10 cellular contexts compared by ENCODE assay signal in the genomic region with DNA sequence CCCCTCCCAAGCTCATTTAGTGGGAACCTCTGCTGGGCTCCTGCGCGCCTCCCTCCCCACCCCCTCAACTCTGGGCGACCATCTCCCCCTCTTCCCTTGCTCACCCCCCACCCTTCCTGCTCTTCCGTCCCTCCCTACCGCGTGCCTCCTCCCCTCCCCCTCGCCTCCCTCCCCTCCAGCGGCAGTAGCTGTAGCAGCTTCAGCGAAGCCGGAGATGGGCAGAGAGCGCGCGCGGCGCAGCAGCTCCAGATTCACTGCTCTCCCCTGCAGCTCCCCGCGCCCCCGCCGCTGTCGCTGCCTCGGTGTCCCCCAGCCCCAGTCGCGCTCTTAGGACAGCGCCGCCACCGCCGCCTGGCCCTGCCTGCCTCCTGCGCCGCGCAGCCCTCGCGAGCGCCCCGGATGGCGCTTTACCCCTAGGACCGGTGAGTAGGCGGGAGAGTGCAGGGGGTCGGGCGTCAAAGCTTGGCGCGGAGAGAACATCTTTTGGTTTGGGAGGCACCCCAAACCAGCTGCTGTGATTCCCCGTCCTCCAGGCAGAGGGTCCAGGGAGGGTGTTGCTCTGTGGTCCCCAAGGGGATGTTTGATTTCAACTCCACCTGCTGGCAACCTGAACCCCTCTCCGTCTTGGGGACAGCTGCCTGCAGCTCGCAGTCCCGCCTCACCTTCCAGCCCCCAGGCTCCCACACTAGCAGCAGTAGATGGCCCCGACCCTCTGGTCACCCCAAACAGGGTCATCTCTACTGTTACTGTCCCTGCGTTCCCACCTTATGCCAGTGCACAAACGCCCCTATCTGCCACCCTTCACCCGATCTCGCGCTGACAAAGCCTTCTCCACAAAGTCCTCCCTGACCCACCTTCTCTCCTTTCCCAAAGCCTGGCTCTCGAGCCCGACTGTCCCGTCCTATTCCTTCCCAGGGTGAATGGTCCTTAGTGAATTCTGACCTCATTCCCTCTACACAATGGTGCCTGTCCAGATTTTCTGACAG. TPM values are rescaled to one million over a fixed set of nuclear protein-coding genes. Genes with fewer than 3 reads are reported as not detected.
A peak's percentile ranks its signal among the peaks of the same experiment; 100 is the strongest.
DNase-seq lines count a peak whose midpoint lies in the region; TF ChIP-seq lines count a peak whose summit lies in the region.
"Had no signal": no experiment of that assay in that cellular context is flagged by ENCODE, and none has a peak within 500 bp of the region (broad histone marks: within the 10 kb centered on the region; RNA-seq: fewer than 3 reads in every experiment).

A gene (plus strand): TSS at position 184 of the 986 bp plus-strand sequence. CDS start 187,182 bp downstream, outside the sequence.

- H3F3A ChIP-seq in PC-9 (ENCODE audit: insufficient read depth, low read depth) (no peaks in the 10 kb centered on the region), smooth muscle cell (ENCODE audit: low read depth) (no peaks in the 10 kb centered on the region)

- CTCF ChIA-PET in PC-9 (lab: Charles Lee) = interaction anchor here (0.5 to 0.9 kb wide), 3 partner anchors 63 to 332 kb away, joined by 3 to 9 read pairs (median 5); no protein-coding TSS in a partner anchor

- H3K9me3 ChIP-seq in MG63 (no peaks in the 10 kb centered on the region), PC-9 (ENCODE audit: insufficient read depth, low read depth) (no peaks in the 10 kb centered on the region), smooth muscle cell (replicated peaks; ENCODE audit: low read depth) (no peaks in the 10 kb centered on the region)

- H4K20me1 ChIP-seq in PC-9 (ENCODE audit: insufficient read depth) = no peaks in the 10 kb centered on the region
- no peaks in the 10 kb centered on the region for H4K20me1 ChIP-seq in smooth muscle cell (ENCODE audit: low read depth)

- POLR2A ChIA-PET in PC-9 (lab: Charles Lee; ENCODE audit: unreplicated experiment) = interaction anchor here (0.6 kb wide), 3 partner anchors 136 to 603 kb away, joined by 4 to 8 read pairs (median 5); no protein-coding TSS in a partner anchor

- H3K27ac ChIP-seq in PC-9 (peak within 1 kb of the TSS; percentile 31), smooth muscle cell (ENCODE audit: low read depth) (no peak within 1 kb of the TSS)

- H3K4me2 ChIP-seq in PC-9 (peak within 1 kb of the TSS; percentile 95), smooth muscle cell (peak within 1 kb of the TSS; percentile 85)

- no peaks in the 10 kb centered on the region for H3K27me3 ChIP-seq in MG63
- no peaks in the 10 kb centered on the region for H3K27me3 ChIP-seq in PC-9 (ENCODE audit: insufficient read depth, low read depth)
- H3K27me3 ChIP-seq in smooth muscle cell (ENCODE audit: low read depth) = peaks cover 48% of the 10 kb centered on the region

- H3K9me2 ChIP-seq in PC-9 (ENCODE audit: insufficient read depth) = no peaks in the 10 kb centered on the region

- peak; percentile 23 for DNase-seq in MG63
- peak; percentile 52 to 64 for DNase-seq in PC-9
- DNase-seq in smooth muscle cell (lab: John Stamatoyannopoulos, UW; ENCODE audit: unreplicated experiment) = no peak
- no peak for DNase-seq in RPMI8226
- no peak for DNase-seq in foreskin melanocyte
- no peak for DNase-seq in inferior parietal cortex (ENCODE audit: extremely low spot score)
- DNase-seq in activated CD8-positive, alpha-beta memory T cell treated with anti-CD3 and anti-CD28 coated beads for 24 hours = no peak
- DNase-seq: activated effector memory CD4-positive, alpha-beta T cell treated with Interleukin-2 at 50 U/mL for 16 hours had no signal

- H3K36me3 ChIP-seq in MG63 = no peaks in the 10 kb centered on the region
- no peaks in the 10 kb centered on the region for H3K36me3 ChIP-seq in PC-9 (ENCODE audit: low read depth)
- no peaks in the 10 kb centered on the region for H3K36me3 ChIP-seq in smooth muscle cell (ENCODE audit: low read depth)

- TF ChIP-seq CTCF in PC-9 (conservative IDR thresholded peaks at IDR 0.05) = peak; percentile 48; the same call in 1 of the 2 replicates
- no peak for TF ChIP-seq CTCF in smooth muscle cell (IDR thresholded peaks at IDR 0.05; ENCODE audit: borderline replicate concordance, insufficient read depth, poor library complexity, severe bottlenecking)

- intact Hi-C loops in PC-9 (cut with micrococcal nuclease; ENCODE audit: unreplicated experiment) = loop anchor here (2.0 to 5.0 kb wide), 3 partner anchors 89 to 451 kb away; no protein-coding TSS in a partner anchor

- H3K9ac ChIP-seq in smooth muscle cell (ENCODE audit: low read depth) = no peak within 1 kb of the TSS

- BruUV-seq in PC-9 (replicated peaks; lab: Mats Ljungman, UMichigan) = no TSS peak

- H3K79me2 ChIP-seq in PC-9 (ENCODE audit: low read depth) (peaks cover 33% of the 10 kb centered on the region), smooth muscle cell (ENCODE audit: low read depth) (no peaks in the 10 kb centered on the region)

- peaks cover 32% of the 10 kb centered on the region for H3K4me1 ChIP-seq in PC-9 (replicated peaks; ENCODE audit: insufficient read depth)
- H3K4me1 ChIP-seq in smooth muscle cell (ENCODE audit: low read depth) = peaks cover 12% of the 10 kb centered on the region

- H2AFZ ChIP-seq in PC-9 (peak within 1 kb of the TSS; percentile 97), smooth muscle cell (ENCODE audit: low read depth) (no peak within 1 kb of the TSS)

- under 1% methylated on average over 36 of the region's 54 CpGs for WGBS in smooth muscle cell (ENCODE audit: low lambda C conversion rate)

- H3K4me3 ChIP-seq in MG63 (peak within 1 kb of the TSS; percentile 11), PC-9 (peak within 1 kb of the TSS; percentile 80), iPS-11a (ENCODE audit: low read depth, low read length) (peak within 1 kb of the TSS; percentile 69), smooth muscle cell (peak within 1 kb of the TSS; percentile 42)
- H3K4me3 ChIP-seq: GM12878 had no signal

RNA-seq across cellular contexts. Expression of the gene that starts here (rescaled TPM):
- total RNA-seq in MG63 (2014; rRNA removed; shearing (Covaris generic); ENCODE audit: low replicate concordance) = not detected in 2 replicates
- total RNA-seq in PC-9 (2021) = 5.2 and 6.9 TPM in 2 replicates
- 0.04 and 0.22 TPM in 2 replicates for total RNA-seq in smooth muscle cell
- not detected in 2 replicates for polyA plus RNA-seq in smooth muscle cell
- total RNA-seq: GM12878 had no signal
- polyA plus RNA-seq: GM12878 had no signal

Comparison
In these comparisons a context has a peak if more than half of its experiments do, and no peak if none do; other contexts are left out.
1. Peak in DNase-seq and H3K4me3 ChIP-seq in MG63; RNA of the gene not detected or under 1 TPM.
2. DNase-seq: peak in PC-9 (2 of 2); none in smooth muscle cell (single experiment), RPMI8226 (single experiment), foreskin melanocyte (single experiment), inferior parietal cortex (single experiment) and activated CD8-positive, alpha-beta memory T cell treated with anti-CD3 and anti-CD28 coated beads for 24 hours (single experiment).
3. H3K4me3 ChIP-seq: peak in every context shown above with its lines; median percentile 80 in PC-9; 69 in iPS-11a; 42 in smooth muscle cell; 11 in MG63.